8 cellular contexts compared by ENCODE assay signal in genomic region chrX:154840856-154841255, GRCh38. TPM values are rescaled to one million over a fixed set of nuclear protein-coding genes. Genes with fewer than 3 reads are reported as not detected.
DNase-seq lines count a peak whose midpoint lies in the region; ATAC-seq, FAIRE-seq and TF ChIP-seq lines count a peak whose summit lies in the region.

No MANE protein-coding gene starts in this region.

- peak in 3 of 4 donors; percentile 66 to 84 (median 80) for ATAC-seq in pancreas
- no peak for ATAC-seq in HG03139 (IDR thresholded peaks at IDR 0.05; ENCODE audit: unreplicated experiment)

- intact Hi-C loops in pancreas (cut with DNase I), result no loop called here

- peaks cover 2% of the 10 kb centered on the region for H3K27me3 Mint-ChIP-seq in activated CD4-positive, alpha-beta T cell treated with anti-CD3 and anti-CD28 coated beads, Interleukin-2, amount 10 ng/mL, durations not matched to agents 7 days and 5 days

- H3K4me3 ChIP-seq in epithelial cell of proximal tubule (ENCODE audit: low read depth, low read length), result no peak overlapping the region
- H3K4me3 ChIP-seq in pancreas, result no peak overlapping the region

- CTCF ChIA-PET in activated CD4-positive, alpha-beta T cell treated with anti-CD3 and anti-CD28 coated beads, Interleukin-2, amount 10 ng/mL, durations not matched to agents 7 days and 5 days (lab: Charles Lee), result interaction anchor here (0.9 to 1.1 kb wide), 2 partner anchors 12 to 42 kb away, joined by 3 read pairs; no protein-coding TSS in a partner anchor

- H3K4me1 Mint-ChIP-seq in activated CD4-positive, alpha-beta T cell treated with anti-CD3 and anti-CD28 coated beads, Interleukin-2, amount 10 ng/mL, durations not matched to agents 7 days and 5 days, result peaks cover 7% of the 10 kb centered on the region

- peak; percentile 55 for TF ChIP-seq CTCF in epithelial cell of proximal tubule (conservative IDR thresholded peaks at IDR 0.05; ENCODE audit: low read depth, low read length)
- TF ChIP-seq CTCF in pancreas (IDR thresholded peaks at IDR 0.05), result peak in 3 of 4 donors; percentile 16 to 36 (median 21)

- H3K27ac ChIP-seq in pancreas, result no peak overlapping the region

- FAIRE-seq in pancreas (lab: Jason Lieb, UNC), result peak; percentile 86

- no peak overlapping the region for H3K4me3 Mint-ChIP-seq in activated CD4-positive, alpha-beta T cell treated with anti-CD3 and anti-CD28 coated beads, Interleukin-2, amount 10 ng/mL, durations not matched to agents 7 days and 5 days

- no peaks in the 10 kb centered on the region for H3K9me3 Mint-ChIP-seq in activated CD4-positive, alpha-beta T cell treated with anti-CD3 and anti-CD28 coated beads, Interleukin-2, amount 10 ng/mL, durations not matched to agents 7 days and 5 days

- H3K36me3 Mint-ChIP-seq in activated CD4-positive, alpha-beta T cell treated with anti-CD3 and anti-CD28 coated beads, Interleukin-2, amount 10 ng/mL, durations not matched to agents 7 days and 5 days (ENCODE audit: low read depth), result no peaks in the 10 kb centered on the region

- H3K36me3 ChIP-seq in pancreas, result no peaks in the 10 kb centered on the region

- DNase-seq in activated CD4-positive, alpha-beta T cell treated with anti-CD3 and anti-CD28 coated beads, Interleukin-2, amount 10 ng/mL, durations not matched to agents 7 days and 5 days, result peak; percentile 21
- no peak for DNase-seq in activated CD4-positive, alpha-beta T cell treated with anti-CD3 and anti-CD28 coated beads, Interleukin-2, amount 50 U/mL, for 48 hours
- DNase-seq in HuH-7 (ENCODE audit: low spot score) (peak; percentile 28), OCI-M1 (lab: John Stamatoyannopoulos, UW) (peak; percentile 78), epithelial cell of proximal tubule (ENCODE audit: low read depth) (no peak), pancreas (no peak), GM19240 (ENCODE audit: insufficient read length, low spot score) (no peak)

- no peaks in the 10 kb centered on the region for H3K4me1 ChIP-seq in pancreas

- no peaks in the 10 kb centered on the region for H3K9me3 ChIP-seq in pancreas

- POLR2A ChIA-PET in activated CD4-positive, alpha-beta T cell treated with anti-CD3 and anti-CD28 coated beads, Interleukin-2, amount 10 ng/mL, durations not matched to agents 7 days and 5 days (lab: Charles Lee), result no interaction called here

- H3K27me3 ChIP-seq in pancreas, result no peaks in the 10 kb centered on the region

- WGBS in pancreas, 2 donors, result 84 to 86% methylated on average over 2 of the region's 2 CpGs

- no peak overlapping the region for H3K27ac Mint-ChIP-seq in activated CD4-positive, alpha-beta T cell treated with anti-CD3 and anti-CD28 coated beads, Interleukin-2, amount 10 ng/mL, durations not matched to agents 7 days and 5 days

RNA-seq across cellular contexts. Expression of gene SMIM9, which starts 6.4 kb away (rescaled TPM):
- not detected for total RNA-seq in activated CD4-positive, alpha-beta T cell treated with anti-CD3 and anti-CD28 coated beads, Interleukin-2, amount 10 ng/mL, durations not matched to agents 7 days and 5 days
- total RNA-seq in epithelial cell of proximal tubule, result not detected in 2 replicates
- total RNA-seq in pancreas, result not detected
- polyA plus RNA-seq in pancreas, result not detected

RNA-seq across cellular contexts. Expression of gene MPP1, which starts 35.6 kb away (rescaled TPM):
- total RNA-seq in activated CD4-positive, alpha-beta T cell treated with anti-CD3 and anti-CD28 coated beads, Interleukin-2, amount 10 ng/mL, durations not matched to agents 7 days and 5 days, result 10 to 100 TPM; 45.0 to 48.6 TPM
- total RNA-seq in epithelial cell of proximal tubule (9.2 and 10.3 TPM in 2 replicates), pancreas (10 to 100 TPM; 15.8 to 27.2 (median 21.4) TPM)
- 10 to 100 TPM; 24.8 to 80.3 TPM for polyA plus RNA-seq in pancreas

RNA-seq across cellular contexts. Expression of gene F8A1, which starts 45.3 kb away (rescaled TPM):
- total RNA-seq in activated CD4-positive, alpha-beta T cell treated with anti-CD3 and anti-CD28 coated beads, Interleukin-2, amount 10 ng/mL, durations not matched to agents 7 days and 5 days, result 10 to 100 TPM; 11.0 to 14.1 TPM
- 12.6 and 22.5 TPM in 2 replicates for total RNA-seq in epithelial cell of proximal tubule
- 10 to 100 TPM in 5 of 6 donors, 1 to 10 TPM in 1; 7.4 to 24.0 (median 15.3) TPM for total RNA-seq in pancreas
- 10 to 100 TPM; 13.0 to 19.9 TPM for polyA plus RNA-seq in pancreas

Comparison
In these comparisons a context has a peak if more than half of its experiments do, and no peak if none do; other contexts are left out.
1. DNase-seq: peak in activated CD4-positive, alpha-beta T cell treated with anti-CD3 and anti-CD28 coated beads, Interleukin-2, amount 10 ng/mL, durations not matched to agents 7 days and 5 days (single experiment), HuH-7 (single experiment) and OCI-M1 (single experiment); none in activated CD4-positive, alpha-beta T cell treated with anti-CD3 and anti-CD28 coated beads, Interleukin-2, amount 50 U/mL, for 48 hours (0 of 2), epithelial cell of proximal tubule (single experiment), pancreas (0 of 6) and GM19240 (single experiment).